Comparison of ENCODE assay signal across 7 cellular contexts in the genomic region with DNA sequence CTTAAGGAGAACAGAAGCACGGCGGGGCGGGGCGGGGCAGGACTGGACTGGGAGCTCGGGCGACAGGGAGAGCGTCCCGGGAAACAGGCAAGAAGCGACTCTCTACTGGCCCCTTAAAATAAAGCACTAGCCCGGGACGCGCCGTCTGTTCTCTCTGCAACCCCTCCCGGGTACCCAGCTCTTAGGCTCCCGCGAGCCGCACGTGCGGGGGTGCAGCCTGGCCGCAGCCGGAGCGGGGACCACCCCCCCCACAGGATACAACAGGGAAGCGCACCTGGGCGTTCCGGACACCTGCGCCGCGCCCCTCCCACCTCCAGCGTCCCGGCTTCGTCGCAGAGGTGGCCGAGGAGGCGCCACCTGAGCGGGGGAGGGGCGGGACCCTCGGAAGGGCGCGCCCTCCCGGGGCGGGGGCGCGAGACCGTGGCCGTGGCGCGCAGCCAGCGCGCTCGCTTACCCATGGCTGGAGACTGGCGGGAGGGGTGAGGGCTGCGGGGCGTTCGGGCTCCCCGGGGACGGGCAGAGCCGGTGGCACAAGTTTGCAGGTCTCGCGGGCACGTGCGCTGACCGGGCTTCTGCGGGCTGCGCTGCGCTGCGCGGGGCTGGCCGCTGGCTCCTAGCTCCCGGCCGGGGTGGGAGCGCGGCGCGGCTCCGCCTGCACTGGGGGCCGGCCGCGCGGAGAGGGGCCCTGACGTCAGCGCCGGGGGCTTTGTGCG.
DNase-seq lines count a peak whose midpoint lies in the region; ATAC-seq, FAIRE-seq and TF ChIP-seq lines count a peak whose summit lies in the region.

No MANE protein-coding gene starts in this region.

- TF ChIP-seq EP300 in HepG2 (IDR thresholded peaks at IDR 0.05; ENCODE audit: low read depth in 2 of 2, low read length in 2 of 2) = no peak
- TF ChIP-seq EP300 in HepG2 (CRISPR knock-in tag; IDR thresholded peaks at IDR 0.05; ENCODE audit: borderline replicate concordance) = no peak

- H3K9ac ChIP-seq in HepG2 (ENCODE audit: insufficient read depth, low read depth, low read length) = no peak overlapping the region

- H3K9me3 ChIP-seq in HepG2 (ENCODE audit: low read length) = no peaks in the 10 kb centered on the region
- H3K9me3 ChIP-seq in testis = no peaks in the 10 kb centered on the region

- intact Hi-C loops in HepG2 (cut with micrococcal nuclease; ENCODE audit: unreplicated experiment) (no loop called here), testis (cut with DNase I; ENCODE audit: low total_unique reads) (no loop called here)

- WGBS in HepG2 (ENCODE audit: low lambda C conversion rate) = no CpG with 5 or more reads among the region's 83 CpGs
- WGBS in testis, 2 donors = 0% methylated on average over 15 of the region's 83 CpGs; no CpG with 5 or more reads in 1 of the 2 donors

- TF ChIP-seq CTCF in GM12864 (IDR thresholded peaks at IDR 0.05; ENCODE audit: low read depth, low read length, missing control alignments) = no peak
- TF ChIP-seq CTCF in HepG2 (CRISPR knock-in tag; IDR thresholded peaks at IDR 0.05) = no peak
- no peak for TF ChIP-seq CTCF in testis (IDR thresholded peaks at IDR 0.05)

- TF ChIP-seq POLR2A in HepG2 (IDR thresholded peaks at IDR 0.05; ENCODE audit: insufficient read depth in 1 of 2, low read depth in 2 of 2, low read length in 2 of 2) (no peak), testis (IDR thresholded peaks at IDR 0.05) (no peak)

- H3K27me3 ChIP-seq in HepG2 (ENCODE audit: control insufficient read depth in 1 of 2, insufficient read depth in 2 of 2, low read length in 2 of 2) (peaks cover 1 to 16% of the 10 kb centered on the region in 2 experiments; a peak in 3 of 5 replicates), testis (no peaks in the 10 kb centered on the region)

- H4K20me1 ChIP-seq in HepG2 (ENCODE audit: insufficient read depth, low read length) = no peaks in the 10 kb centered on the region

- H3K27ac ChIP-seq in HepG2 (ENCODE audit: extremely low read length, insufficient read depth, low read length) (no peak overlapping the region), testis (no peak overlapping the region)

- CTCF ChIA-PET in HepG2 (lab: Yijun Ruan, JAX; ENCODE audit: low intra/inter-chr PET ratio, low total read pairs) = no interaction called here

- no peak for TF ChIP-seq RAD21 in HepG2 (CRISPR knock-in tag; IDR thresholded peaks at IDR 0.05)

- H3K4me1 ChIP-seq in HepG2 (ENCODE audit: insufficient read depth, low read length) = no peaks in the 10 kb centered on the region
- no peaks in the 10 kb centered on the region for H3K4me1 ChIP-seq in testis

- POLR2A ChIA-PET in HepG2 (lab: Yijun Ruan, JAX) = no interaction called here

- H3K36me3 ChIP-seq in HepG2 (replicated peaks in 1 of 2; ENCODE audit: control insufficient read depth in 1 of 2, insufficient read depth in 2 of 2, low read length in 2 of 2) (no peaks in the 10 kb centered on the region), testis (ENCODE audit: low read depth, missing control alignments) (no peaks in the 10 kb centered on the region)

- ATAC-seq in HepG2 (peak; percentile 58), HG02571 (IDR thresholded peaks at IDR 0.05; ENCODE audit: unreplicated experiment) (no peak)

- in situ Hi-C loops in HepG2 (cut with HindIII; ENCODE audit: extremely low pct_ligation_motif_present, low pct_unique_long_range_greater_than_20kb) = no loop called here

- BruUV-seq in HepG2 (replicated peaks; lab: Mats Ljungman, UMichigan) = no TSS peak

- no peak overlapping the region for H2AFZ ChIP-seq in HepG2 (ENCODE audit: low read length)

- no peaks in the 10 kb centered on the region for H3K79me2 ChIP-seq in HepG2 (ENCODE audit: insufficient read depth, low read length)

- H3K4me3 ChIP-seq in GM12864 (ENCODE audit: low read depth, low read length) (peak overlapping the region; percentile 35), HepG2 (replicated peaks in 1 of 3; ENCODE audit: insufficient read depth in 1 of 3, low read depth in 2 of 3, low read length in 3 of 3) (peak overlapping the region in 1 of 3 experiments; percentile 10; a peak in 1 of 6 replicates), testis (peak overlapping the region; percentile 44 to 64)

- DNase-seq in GM12864 (ENCODE audit: low read depth) (no peak), NCI-H748 treated with DMSO at 0.1 percent for 48 hours (lab: John Stamatoyannopoulos, UW) (peak; percentile 8), cerebellar cortex (ENCODE audit: low spot score) (peak; percentile 23), HepG2 (ENCODE audit: low spot score) (no peak), testis (peak; percentile 30), activated gamma-delta T cell treated with Interleukin-2 at 50 U/mL for 16 hours (no peak)

- FAIRE-seq in HepG2 (lab: Jason Lieb, UNC) = no peak

- H3K4me2 ChIP-seq in HepG2 (ENCODE audit: low read depth, low read length) = peak overlapping the region; percentile 42; the same call in 1 of the 2 replicates

TF ChIP-seq in HepG2, 621 proteins besides CTCF, POLR2A, EP300 and RAD21:
- TF ChIP-seq ZNF180 (CRISPR knock-in tag; IDR thresholded peaks at IDR 0.05; ENCODE audit: borderline replicate concordance, low read depth) (no peak), ZNF282 (IDR thresholded peaks at IDR 0.05; ENCODE audit: partially characterized antibody) (no peak), NR2F6 (IDR thresholded peaks at IDR 0.05) (no peak), NR2F6 (CRISPR knock-in tag; IDR thresholded peaks at IDR 0.05) (no peak), HNRNPH1 (optimal IDR thresholded peaks at IDR 0.05; ENCODE audit: low read depth, low read length) (no peak), ZNF317 (CRISPR knock-in tag; IDR thresholded peaks at IDR 0.05) (no peak), ZMYM2 (CRISPR knock-in tag; IDR thresholded peaks at IDR 0.05) (no peak), SOX6 (IDR thresholded peaks at IDR 0.05) (no peak), SOX6 (CRISPR knock-in tag; IDR thresholded peaks at IDR 0.05) (no peak), STAT5B (CRISPR knock-in tag; IDR thresholded peaks at IDR 0.05) (no peak), STAG1 (CRISPR knock-in tag; IDR thresholded peaks at IDR 0.05) (no peak), SMARCC2 (IDR thresholded peaks at IDR 0.05) (no peak), ZNF737 (CRISPR knock-in tag; IDR thresholded peaks at IDR 0.05; ENCODE audit: borderline replicate concordance) (no peak), ZNF75D (CRISPR knock-in tag; IDR thresholded peaks at IDR 0.05; ENCODE audit: borderline replicate concordance) (no peak), ZNF556 (CRISPR knock-in tag; IDR thresholded peaks at IDR 0.05; ENCODE audit: borderline replicate concordance) (no peak), NCOA5 (CRISPR knock-in tag; IDR thresholded peaks at IDR 0.05) (no peak), NR2F2 (IDR thresholded peaks at IDR 0.05; ENCODE audit: borderline replicate concordance, low read depth) (no peak)
TF ChIP-seq in HepG2: peak in this region for 0.

Comparison
In these comparisons a context has a peak if more than half of its experiments do, and no peak if none do; other contexts are left out.
1. DNase-seq: peak in NCI-H748 treated with DMSO at 0.1 percent for 48 hours (single experiment), cerebellar cortex (single experiment) and testis (single experiment); none in GM12864 (single experiment), HepG2 (single experiment) and activated gamma-delta T cell treated with Interleukin-2 at 50 U/mL for 16 hours (single experiment).